In genomic region chr6:52782696-52783273, GRCh38 we compare ENCODE assay signal across 15 cellular contexts. TPM values are rescaled to one million over a fixed set of nuclear protein-coding genes. Genes with fewer than 3 reads are reported as not detected.
"Had no signal": no experiment of that assay in that cellular context is flagged by ENCODE, and none has a peak within 500 bp of the region (broad histone marks: within the 10 kb centered on the region; RNA-seq: fewer than 3 reads in every experiment).

No MANE protein-coding gene starts in this region.

RNA-seq across cellular contexts. Expression of gene GSTA2, which starts 19.5 kb away (rescaled TPM):
- total RNA-seq: activated CD4-positive, alpha-beta T cell treated with anti-CD3 and anti-CD28 coated beads for 36 hours; activated CD8-positive, alpha-beta memory T cell treated with anti-CD3 and anti-CD28 coated beads, Interleukin-2, amount 10 ng/mL, durations not matched to agents 7 days and 5 days; activated CD8-positive, alpha-beta T cell treated with anti-CD3 and anti-CD28 coated beads, Interleukin-2, amount 10 ng/mL, durations not matched to agents 7 days and 5 days; activated T-helper 2 cell treated with anti-CD3 and anti-CD28 coated beads, Interferon-gamma antibody, Interleukin-2, Interleukin-4, amounts not matched to agents 10 μg/mL and 5 μg/mL and 100 μg/mL, durations not matched to agents 14 hours and 24 hours and 36 hours; bronchial epithelial cell; dermis blood vessel endothelial cell; fibroblast of villous mesenchyme; left cardiac atrium; naive thymus-derived CD4-positive, alpha-beta T cell; occipital lobe; T-helper 2 cell treated with Interferon-gamma antibody and Interleukin-4, amounts not matched to agents 100 ng/mL and 5 ng/mL, for 36 hours; temporal lobe; tibial nerve had no signal

RNA-seq across cellular contexts. Expression of gene GSTA1, which starts 20.8 kb away (rescaled TPM):
- total RNA-seq: activated CD4-positive, alpha-beta T cell treated with anti-CD3 and anti-CD28 coated beads for 36 hours; activated CD8-positive, alpha-beta memory T cell treated with anti-CD3 and anti-CD28 coated beads, Interleukin-2, amount 10 ng/mL, durations not matched to agents 7 days and 5 days; activated CD8-positive, alpha-beta T cell treated with anti-CD3 and anti-CD28 coated beads, Interleukin-2, amount 10 ng/mL, durations not matched to agents 7 days and 5 days; activated T-helper 2 cell treated with anti-CD3 and anti-CD28 coated beads, Interferon-gamma antibody, Interleukin-2, Interleukin-4, amounts not matched to agents 10 μg/mL and 5 μg/mL and 100 μg/mL, durations not matched to agents 14 hours and 24 hours and 36 hours; bronchial epithelial cell; dermis blood vessel endothelial cell; fibroblast of villous mesenchyme; gastroesophageal sphincter; left cardiac atrium; naive thymus-derived CD4-positive, alpha-beta T cell; T-helper 2 cell treated with Interferon-gamma antibody and Interleukin-4, amounts not matched to agents 100 ng/mL and 5 ng/mL, for 36 hours; temporal lobe; tibial nerve had no signal

RNA-seq across cellular contexts. Expression of gene GSTA5, which starts 57.8 kb away (rescaled TPM):
- total RNA-seq: activated CD4-positive, alpha-beta T cell treated with anti-CD3 and anti-CD28 coated beads for 36 hours; activated CD8-positive, alpha-beta memory T cell treated with anti-CD3 and anti-CD28 coated beads, Interleukin-2, amount 10 ng/mL, durations not matched to agents 7 days and 5 days; activated CD8-positive, alpha-beta T cell treated with anti-CD3 and anti-CD28 coated beads, Interleukin-2, amount 10 ng/mL, durations not matched to agents 7 days and 5 days; activated T-helper 2 cell treated with anti-CD3 and anti-CD28 coated beads, Interferon-gamma antibody, Interleukin-2, Interleukin-4, amounts not matched to agents 10 μg/mL and 5 μg/mL and 100 μg/mL, durations not matched to agents 14 hours and 24 hours and 36 hours; bronchial epithelial cell; dermis blood vessel endothelial cell; fibroblast of villous mesenchyme; gastroesophageal sphincter; left cardiac atrium; liver; naive thymus-derived CD4-positive, alpha-beta T cell; occipital lobe; T-helper 2 cell treated with Interferon-gamma antibody and Interleukin-4, amounts not matched to agents 100 ng/mL and 5 ng/mL, for 36 hours; temporal lobe; tibial nerve had no signal
